27 cellular contexts compared by ENCODE assay signal in the genomic region with DNA sequence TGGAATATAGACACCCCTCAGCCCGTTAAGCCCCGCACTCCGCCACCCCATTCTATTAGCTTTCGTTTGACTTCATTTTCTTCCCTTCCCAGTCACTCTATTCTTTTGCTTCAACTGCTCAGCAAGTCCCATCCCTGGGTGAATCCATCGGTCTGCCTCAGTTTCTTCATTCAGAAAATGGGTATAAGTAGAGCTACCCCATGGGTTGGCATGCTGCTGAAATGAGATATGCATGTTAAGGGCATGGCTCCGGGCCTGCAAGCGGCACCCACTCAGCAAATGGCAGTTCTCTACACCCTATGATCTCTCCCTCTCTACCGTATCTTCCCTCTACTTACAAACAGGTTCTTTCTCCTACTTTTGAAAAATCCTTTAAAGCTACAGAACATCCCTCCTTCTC.
"Had no signal": no experiment of that assay in that cellular context is flagged by ENCODE, and none has a peak within 500 bp of the region (broad histone marks: within the 10 kb centered on the region; RNA-seq: fewer than 3 reads in every experiment).

No MANE protein-coding gene starts in this region.

- H3K36me3 ChIP-seq: colonic mucosa, gastrocnemius medialis, heart left ventricle, pancreas, stomach, thyroid gland, vagina had no signal

- H3K4me3 ChIP-seq: colonic mucosa, gastrocnemius medialis, heart left ventricle, hepatocyte, pancreas, smooth muscle cell, stomach, thyroid gland, vagina had no signal

- H3K9me3 ChIP-seq: colonic mucosa, gastrocnemius medialis, heart left ventricle, pancreas, stomach, thyroid gland, vagina had no signal

- ATAC-seq: esophagus mucosa; gastrocnemius medialis; heart left ventricle; left lobe of liver; naive thymus-derived CD4-positive, alpha-beta T cell; pancreas; sciatic nerve had no signal

- H3K4me3 Mint-ChIP-seq: naive thymus-derived CD4-positive, alpha-beta T cell; nephron progenitor cell had no signal

- DNase-seq: colonic mucosa; effector CD4-positive, alpha-beta T cell; foreskin fibroblast; gastrocnemius medialis; heart left ventricle; kidney; mesenchymal stem cell; midbrain; naive thymus-derived CD4-positive, alpha-beta T cell; nephron progenitor cell; occipital lobe; pancreas; stimulated activated CD4-positive, alpha-beta T cell treated with anti-CD3 and anti-CD28 coated beads, Interleukin-12 subunit alpha, Interleukin-12 subunit beta, amount 100 ng/mL, for 4 hours; stimulated activated CD4-positive, alpha-beta T cell treated with anti-CD3 and anti-CD28 coated beads, Interleukin-1b, Interleukin-23, amount 100 ng/mL, for 48 hours; stimulated activated CD4-positive, alpha-beta T cell treated with anti-CD3 and anti-CD28 coated beads, Interleukin-4, amount 100 ng/mL, for 1 hour; stimulated activated CD8-positive, alpha-beta memory T cell treated with anti-CD3 and anti-CD28 coated beads, Interleukin-4, amount 100 ng/mL, for 48 hours; stimulated activated naive CD4-positive, alpha-beta T cell treated with Interleukin-2 at 50 U/mL for 16 hours; stomach; thyroid gland; trophoblast cell had no signal

- H3K27me3 ChIP-seq: colonic mucosa, gastrocnemius medialis, heart left ventricle, hepatocyte, pancreas, stomach, thyroid gland, vagina had no signal

- H3K4me1 ChIP-seq: pancreas had no signal

- H3K27ac ChIP-seq: colonic mucosa, epithelial cell of prostate, gastrocnemius medialis, heart left ventricle, hepatocyte, pancreas, stomach, thyroid gland, vagina had no signal

- H3K27ac Mint-ChIP-seq: nephron progenitor cell had no signal

- H3K9me3 Mint-ChIP-seq: naive thymus-derived CD4-positive, alpha-beta T cell; nephron progenitor cell had no signal
